Comparison of ENCODE assay signal across 17 cellular contexts in the genomic region with DNA sequence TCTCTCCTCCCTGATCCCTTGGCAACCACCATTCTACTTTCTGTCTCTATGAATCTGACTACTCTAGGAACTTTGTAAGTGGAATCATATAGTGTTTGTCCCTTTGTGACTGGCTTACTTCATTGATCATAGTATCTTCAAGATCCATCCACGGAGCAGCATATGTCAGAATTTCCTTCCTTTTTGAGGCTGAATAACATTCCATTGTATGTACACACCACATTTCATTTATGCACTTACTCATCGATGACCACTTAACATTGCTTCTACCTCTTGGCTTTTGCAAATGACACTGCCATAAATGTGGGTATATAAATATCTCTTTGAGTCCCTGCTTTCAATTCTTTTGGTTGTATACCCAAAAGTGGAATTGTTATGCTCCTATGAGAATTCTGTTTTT.
"Had no signal": no experiment of that assay in that cellular context is flagged by ENCODE, and none has a peak within 500 bp of the region (broad histone marks: within the 10 kb centered on the region; RNA-seq: fewer than 3 reads in every experiment).

No MANE protein-coding gene starts in this region.

- DNase-seq: activated CD4-positive, alpha-beta T cell treated with anti-CD3 and anti-CD28 coated beads for 48 hours; activated naive CD4-positive, alpha-beta T cell treated with anti-CD3 and anti-CD28 coated beads, Interleukin-2, amount 10 ng/mL, durations not matched to agents 7 days and 5 days; adrenal gland; colonic mucosa; effector CD4-positive, alpha-beta T cell; head of caudate nucleus; stimulated activated CD4-positive, alpha-beta T cell treated with anti-CD3 and anti-CD28 coated beads, Interleukin-4, amount 100 ng/mL, for 1 hour; stimulated activated CD8-positive, alpha-beta memory T cell treated with anti-CD3 and anti-CD28 coated beads, Interleukin-4, amount 100 ng/mL, for 48 hours; testis; upper lobe of right lung had no signal

- H3K9me3 Mint-ChIP-seq: activated naive CD4-positive, alpha-beta T cell treated with anti-CD3 and anti-CD28 coated beads, Interleukin-2, amount 10 ng/mL, durations not matched to agents 7 days and 5 days; nephron; T-helper 1 cell treated with Interleukin-12 subunit alpha and Interleukin-12 subunit beta and Interleukin-4 antibody, amounts not matched to agents 30 μg/mL and 1 μg/mL, for 36 hours; WTC11 had no signal

- H3K36me3 Mint-ChIP-seq: activated naive CD4-positive, alpha-beta T cell treated with anti-CD3 and anti-CD28 coated beads, Interleukin-2, amount 10 ng/mL, durations not matched to agents 7 days and 5 days; WTC11 had no signal

- H3K27me3 Mint-ChIP-seq: activated naive CD4-positive, alpha-beta T cell treated with anti-CD3 and anti-CD28 coated beads, Interleukin-2, amount 10 ng/mL, durations not matched to agents 7 days and 5 days; activated T-helper 17 cell treated with anti-CD3 and anti-CD28 coated beads, Interleukin-2, amount 50 U/mL, for 72 hours; stimulated activated naive CD8-positive, alpha-beta T cell treated with anti-CD3 and anti-CD28 coated beads, Interleukin-15, Interleukin-2, amounts not matched to agents 100 ng/mL and 50 ng/mL, for 24 hours had no signal

- H3K27me3 ChIP-seq: adrenal gland, cardiac muscle cell, colonic mucosa, testis, upper lobe of right lung had no signal

- H3K27ac Mint-ChIP-seq: activated naive CD4-positive, alpha-beta T cell treated with anti-CD3 and anti-CD28 coated beads, Interleukin-2, amount 10 ng/mL, durations not matched to agents 7 days and 5 days; activated T-helper 17 cell treated with anti-CD3 and anti-CD28 coated beads, Interleukin-2, amount 50 U/mL, for 72 hours; nephron; stimulated activated naive CD8-positive, alpha-beta T cell treated with anti-CD3 and anti-CD28 coated beads, Interleukin-15, Interleukin-2, amounts not matched to agents 100 ng/mL and 50 ng/mL, for 24 hours; T-helper 1 cell treated with Interleukin-12 subunit alpha and Interleukin-12 subunit beta and Interleukin-4 antibody, amounts not matched to agents 30 μg/mL and 1 μg/mL, for 36 hours; WTC11 had no signal

- H3K27ac ChIP-seq: adrenal gland, cardiac muscle cell, colonic mucosa, epithelial cell of prostate, testis, upper lobe of right lung had no signal

- H3K4me3 ChIP-seq: adrenal gland, cardiac muscle cell, colonic mucosa, testis, upper lobe of right lung had no signal

- H3K4me1 ChIP-seq: adrenal gland, colonic mucosa, testis, upper lobe of right lung had no signal

- H3K9me3 ChIP-seq: adrenal gland, colonic mucosa, testis, upper lobe of right lung had no signal

- H3K4me1 Mint-ChIP-seq: activated naive CD4-positive, alpha-beta T cell treated with anti-CD3 and anti-CD28 coated beads, Interleukin-2, amount 10 ng/mL, durations not matched to agents 7 days and 5 days; activated T-helper 17 cell treated with anti-CD3 and anti-CD28 coated beads, Interleukin-2, amount 50 U/mL, for 72 hours; nephron had no signal

- H3K36me3 ChIP-seq: adrenal gland, cardiac muscle cell, colonic mucosa, upper lobe of right lung had no signal

- H3K4me3 Mint-ChIP-seq: activated naive CD4-positive, alpha-beta T cell treated with anti-CD3 and anti-CD28 coated beads, Interleukin-2, amount 10 ng/mL, durations not matched to agents 7 days and 5 days; activated T-helper 17 cell treated with anti-CD3 and anti-CD28 coated beads, Interleukin-2, amount 50 U/mL, for 72 hours; nephron; stimulated activated naive CD8-positive, alpha-beta T cell treated with anti-CD3 and anti-CD28 coated beads, Interleukin-15, Interleukin-2, amounts not matched to agents 100 ng/mL and 50 ng/mL, for 24 hours; T-helper 1 cell treated with Interleukin-12 subunit alpha and Interleukin-12 subunit beta and Interleukin-4 antibody, amounts not matched to agents 30 μg/mL and 1 μg/mL, for 36 hours; WTC11 had no signal
